8 cellular contexts compared by ENCODE assay signal in genomic region chr6:155185544-155185943, GRCh38.
DNase-seq lines count a peak whose midpoint lies in the region; ATAC-seq lines count a peak whose summit lies in the region.

No MANE protein-coding gene starts in this region.

- intact Hi-C loops in left colon (cut with DNase I, micrococcal nuclease), result no loop called here

- peak; percentile 98 for ATAC-seq in left colon
- ATAC-seq in GM18519 (IDR thresholded peaks at IDR 0.05; ENCODE audit: low FRiP score, unreplicated experiment), result no peak
- no peak for ATAC-seq in HG03432 (IDR thresholded peaks at IDR 0.05; ENCODE audit: unreplicated experiment)

- DNase-seq in AG08395 (ENCODE audit: low spot score) (peak; percentile 46), HCEC 1CT (peak; percentile 36), left colon (peak; percentile 51 to 70), DMS153 (lab: John Stamatoyannopoulos, UW) (no peak), MV-4-11 (lab: John Stamatoyannopoulos, UW) (no peak)
- DNase-seq in activated T-cell treated with anti-CD3 and anti-CD28 coated beads, Interleukin-2, amount 50 U/mL, for 48 hours, result peak; percentile 63

Comparison
In these comparisons a context has a peak if more than half of its experiments do, and no peak if none do; other contexts are left out.
1. DNase-seq: peak in AG08395 (single experiment), HCEC 1CT (single experiment), activated T-cell treated with anti-CD3 and anti-CD28 coated beads, Interleukin-2, amount 50 U/mL, for 48 hours (2 of 2) and left colon (2 of 2); none in DMS153 (single experiment) and MV-4-11 (single experiment).